Comparison of ENCODE assay signal across 21 cellular contexts in genomic region chr9:90787771-90788460, GRCh38. TPM values are rescaled to one million over a fixed set of nuclear protein-coding genes. Genes with fewer than 3 reads are reported as not detected.
A peak's percentile ranks its signal among the peaks of the same experiment; 100 is the strongest.
DNase-seq lines count a peak whose midpoint lies in the region; ATAC-seq, FAIRE-seq and TF ChIP-seq lines count a peak whose summit lies in the region.
"Had no signal": no experiment of that assay in that cellular context is flagged by ENCODE, and none has a peak within 500 bp of the region (broad histone marks: within the 10 kb centered on the region; RNA-seq: fewer than 3 reads in every experiment).

No MANE protein-coding gene starts in this region.

- H3K4me1 ChIP-seq in small intestine (ENCODE audit: control insufficient read depth in 2 of 2, insufficient read depth in 1 of 2, low read depth in 1 of 2, low read length in 1 of 2) (peaks cover 0 to 2% of the 10 kb centered on the region in 2 donors), heart right ventricle (peaks cover 0 to 2% (median 0%) of the 10 kb centered on the region in 9 donors)
- H3K4me1 ChIP-seq: SJCRH30 had no signal

- ATAC-seq in GM18907 (IDR thresholded peaks at IDR 0.05; ENCODE audit: unreplicated experiment) (peak; percentile 61), GM21786 (IDR thresholded peaks at IDR 0.05; ENCODE audit: unreplicated experiment) (peak; percentile 62), HG03432 (IDR thresholded peaks at IDR 0.05; ENCODE audit: unreplicated experiment) (peak; percentile 69), heart right ventricle (no peak)
- ATAC-seq in activated CD4-positive, CD25-positive, alpha-beta regulatory T cell treated with anti-CD3 and anti-CD28 coated beads, Interleukin-2, amount 50 U/mL, for 24 hours = no peak
- ATAC-seq: activated CD8-positive, alpha-beta memory T cell treated with anti-CD3 and anti-CD28 coated beads, Interleukin-2, amount 10 ng/mL, durations not matched to agents 7 days and 5 days; K562; naive thymus-derived CD8-positive, alpha-beta T cell had no signal

- H3K27ac ChIP-seq in small intestine (ENCODE audit: low read depth in 1 of 2, low read length in 1 of 2) (no peak overlapping the region), heart right ventricle (no peak overlapping the region)
- H3K27ac ChIP-seq: epithelial cell of prostate, ovary, SJCRH30, stomach had no signal

- intact Hi-C loops in heart right ventricle (cut with DNase I) = no loop called here

- 13 to 34% (median 23%) methylated on average over 4 of the region's 4 CpGs for WGBS in small intestine, 3 donors
- WGBS in heart right ventricle, 2 donors = 59 to 64% methylated on average over 4 of the region's 4 CpGs

- H3K4me3 ChIP-seq in small intestine (ENCODE audit: low read depth in 1 of 2, low read length in 2 of 2) (no peak overlapping the region), heart right ventricle (no peak overlapping the region)
- H3K4me3 ChIP-seq: K562, ovary, SJCRH30, stomach had no signal

- FAIRE-seq in small intestine (lab: Jason Lieb, UNC) = peak; percentile 55
- FAIRE-seq: bronchial epithelial cell, K562 had no signal

- H3K36me3 ChIP-seq in small intestine (ENCODE audit: control insufficient read depth in 2 of 2, insufficient read depth in 2 of 2, low read length in 2 of 2) = no peaks in the 10 kb centered on the region
- no peaks in the 10 kb centered on the region for H3K36me3 ChIP-seq in heart right ventricle
- H3K36me3 ChIP-seq: ovary, SJCRH30, stomach had no signal

- peak; percentile 47 for DNase-seq in small intestine
- DNase-seq in stimulated activated CD4-positive, alpha-beta T cell treated with anti-CD3 and anti-CD28 coated beads, Interleukin-12 subunit alpha, Interleukin-12 subunit beta, amount 100 ng/mL, for 4 hours = no peak
- no peak for DNase-seq in heart right ventricle
- DNase-seq: activated CD8-positive, alpha-beta memory T cell treated with anti-CD3 and anti-CD28 coated beads, Interleukin-2, amount 10 ng/mL, durations not matched to agents 7 days and 5 days; mesenchymal stem cell; naive thymus-derived CD8-positive, alpha-beta T cell; NCI-H1092; NCI-H2107; NCI-H526 treated with DMSO at 0.1 percent for 48 hours; OCI-M1; ovary; SJCRH30; stimulated activated CD4-positive, alpha-beta T cell treated with anti-CD3 and anti-CD28 coated beads, Interleukin-2, amount 100 ng/mL, for 24 hours; stomach had no signal

- TF ChIP-seq CTCF in heart right ventricle (IDR thresholded peaks at IDR 0.05) = no peak

- H3K9me3 ChIP-seq in small intestine (ENCODE audit: control insufficient read depth, low read depth) = no peaks in the 10 kb centered on the region
- no peaks in the 10 kb centered on the region for H3K9me3 ChIP-seq in heart right ventricle
- H3K9me3 ChIP-seq: ovary, SJCRH30, stomach had no signal

- H3K27me3 ChIP-seq in small intestine (ENCODE audit: control insufficient read depth in 2 of 2, insufficient read depth in 2 of 2, low read length in 2 of 2) (no peaks in the 10 kb centered on the region), heart right ventricle (peaks cover 0 to 25% (median 5%) of the 10 kb centered on the region in 7 donors)
- H3K27me3 ChIP-seq: ovary, SJCRH30 had no signal

RNA-seq across cellular contexts. Expression of gene SYK, which starts 13.7 kb away (rescaled TPM):
- polyA plus RNA-seq in small intestine (10 to 100 TPM; 29.7 to 40.9 (median 33.8) TPM), heart right ventricle (1 to 10 TPM in 1 of 2 donors, under 1 TPM in 1; 0.96 to 1.5 TPM)
- total RNA-seq in heart right ventricle = 10 to 100 TPM in 1 of 10 donors, 1 to 10 TPM in 9; 1.0 to 26.1 (median 3.0) TPM
- total RNA-seq: SJCRH30 had no signal

Comparison
In these comparisons a context has a peak if more than half of its experiments do, and no peak if none do; other contexts are left out.
1. ATAC-seq: peak in GM18907 (single experiment), GM21786 (single experiment) and HG03432 (single experiment); none in activated CD4-positive, CD25-positive, alpha-beta regulatory T cell treated with anti-CD3 and anti-CD28 coated beads, Interleukin-2, amount 50 U/mL, for 24 hours (0 of 2) and heart right ventricle (0 of 8).
2. RNA of gene SYK, which starts 13.7 kb away (polyA plus RNA-seq): 29.7 to 40.9 TPM in small intestine; 0.96 to 1.5 TPM in heart right ventricle; every median in the first group is over 10 times any median in the second.